In the genomic region with DNA sequence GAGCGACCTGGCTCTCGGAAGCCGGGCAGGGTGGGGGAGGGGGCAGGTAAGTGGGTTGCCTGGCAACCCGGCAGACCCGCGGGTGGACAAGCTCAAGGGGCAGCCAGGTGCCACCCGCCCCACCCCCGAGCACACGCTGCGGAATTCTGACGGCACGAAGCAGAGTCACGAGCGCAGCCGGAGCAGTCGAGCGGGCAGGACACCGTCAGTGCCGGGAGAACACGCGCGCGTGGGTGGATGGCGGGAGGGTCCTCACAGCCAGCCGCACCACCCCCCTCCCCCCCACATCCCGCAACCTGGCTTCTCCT, we compare ENCODE assay signal across 11 cellular contexts.
A peak's percentile ranks its signal among the peaks of the same experiment; 100 is the strongest.
DNase-seq lines count a peak whose midpoint lies in the region; ATAC-seq and TF ChIP-seq lines count a peak whose summit lies in the region.
"Had no signal": no experiment of that assay in that cellular context is flagged by ENCODE, and none has a peak within 500 bp of the region (broad histone marks: within the 10 kb centered on the region; RNA-seq: fewer than 3 reads in every experiment).

No MANE protein-coding gene starts in this region.

- no peak overlapping the region for H3K27ac ChIP-seq in AG04450 (ENCODE audit: low read depth, low read length)
- H3K27ac ChIP-seq in esophagus squamous epithelium, result no peak overlapping the region

- DNase-seq in AG04450 (ENCODE audit: low read depth, low spot score), result no peak
- peak; percentile 30 for DNase-seq in NCI-H1105 (lab: John Stamatoyannopoulos, UW)
- no peak for DNase-seq in esophagus squamous epithelium (lab: John Stamatoyannopoulos, UW)
- peak; percentile 40 for DNase-seq in nephron progenitor cell
- no peak for DNase-seq in hepatic stellate cell (ENCODE audit: low spot score)
- DNase-seq: activated CD4-positive, alpha-beta memory T cell treated with anti-CD3 and anti-CD28 coated beads, Interleukin-2, amount 10 ng/mL, durations not matched to agents 7 days and 5 days; amniotic stem cell had no signal

- peaks cover 5% of the 10 kb centered on the region for H3K4me1 Mint-ChIP-seq in nephron progenitor cell
- H3K4me1 Mint-ChIP-seq: activated CD4-positive, alpha-beta memory T cell treated with anti-CD3 and anti-CD28 coated beads, Interleukin-2, amount 10 ng/mL, durations not matched to agents 7 days and 5 days had no signal

- no peaks in the 10 kb centered on the region for H3K36me3 Mint-ChIP-seq in nephron progenitor cell (ENCODE audit: low read depth)

- WGBS in esophagus squamous epithelium, 2 donors, result 13% methylated on average over 6 of the region's 26 CpGs; no CpG with 5 or more reads in 1 of the 2 donors

- CTCF ChIA-PET in AG04450 (lab: Charles Lee), result no interaction called here

- H3K4me3 Mint-ChIP-seq in nephron progenitor cell, result peak overlapping the region; percentile 71
- H3K4me3 Mint-ChIP-seq: activated CD4-positive, alpha-beta memory T cell treated with anti-CD3 and anti-CD28 coated beads, Interleukin-2, amount 10 ng/mL, durations not matched to agents 7 days and 5 days; stimulated activated naive CD8-positive, alpha-beta T cell treated with anti-CD3 and anti-CD28 coated beads, Interleukin-15, Interleukin-2, amounts not matched to agents 100 ng/mL and 50 ng/mL, for 24 hours had no signal

- H3K36me3 ChIP-seq in esophagus squamous epithelium, result no peaks in the 10 kb centered on the region

- H3K4me3 ChIP-seq in AG04450 (ENCODE audit: low read depth, low read length), result peak overlapping the region; percentile 10; the same call in 1 of the 2 replicates
- H3K4me3 ChIP-seq in esophagus squamous epithelium, result peak overlapping the region in 3 of 4 donors; percentile 27 to 58 (median 30)

- ATAC-seq in HG03159 (IDR thresholded peaks at IDR 0.05; ENCODE audit: unreplicated experiment) (no peak), GM21367 (IDR thresholded peaks at IDR 0.05; ENCODE audit: unreplicated experiment) (no peak), HG02970 (IDR thresholded peaks at IDR 0.05; ENCODE audit: low FRiP score, unreplicated experiment) (no peak)

- TF ChIP-seq CTCF in AG04450 (IDR thresholded peaks at IDR 0.05; ENCODE audit: low read depth, low read length), result no peak
- no peak for TF ChIP-seq CTCF in esophagus squamous epithelium (IDR thresholded peaks at IDR 0.05)
- no peak for TF ChIP-seq CTCF in nephron progenitor cell (IDR thresholded peaks at IDR 0.05)

- peaks cover 0 to 13% (median 0%) of the 10 kb centered on the region in 3 donors for H3K4me1 ChIP-seq in esophagus squamous epithelium

- H3K27me3 ChIP-seq in AG04450 (ENCODE audit: control insufficient read depth, insufficient read depth, low read length) (peaks cover 16% of the 10 kb centered on the region), esophagus squamous epithelium (peaks cover 0 to 73% (median 4%) of the 10 kb centered on the region in 4 donors)

- intact Hi-C loops in esophagus squamous epithelium (cut with DNase I), result no loop called here

- H3K9me3 ChIP-seq in AG04450 (ENCODE audit: control insufficient read depth, insufficient read depth, low read length), result peaks cover 3% of the 10 kb centered on the region; the same call in 1 of the 2 replicates
- no peaks in the 10 kb centered on the region for H3K9me3 ChIP-seq in esophagus squamous epithelium

- POLR2A ChIA-PET in AG04450 (lab: Yijun Ruan, JAX), result no interaction called here

- H3K27me3 Mint-ChIP-seq in nephron progenitor cell (ENCODE audit: low read depth, poor library complexity), result peaks cover 73% of the 10 kb centered on the region

- peaks cover 8% of the 10 kb centered on the region for H3K9me3 Mint-ChIP-seq in nephron progenitor cell
- H3K9me3 Mint-ChIP-seq: activated CD4-positive, alpha-beta memory T cell treated with anti-CD3 and anti-CD28 coated beads, Interleukin-2, amount 10 ng/mL, durations not matched to agents 7 days and 5 days; stimulated activated naive CD8-positive, alpha-beta T cell treated with anti-CD3 and anti-CD28 coated beads, Interleukin-15, Interleukin-2, amounts not matched to agents 100 ng/mL and 50 ng/mL, for 24 hours had no signal

- no peak for TF ChIP-seq POLR2A in esophagus squamous epithelium (IDR thresholded peaks at IDR 0.05)

- H3K27ac Mint-ChIP-seq in nephron progenitor cell, result no peak overlapping the region
- H3K27ac Mint-ChIP-seq: activated CD4-positive, alpha-beta memory T cell treated with anti-CD3 and anti-CD28 coated beads, Interleukin-2, amount 10 ng/mL, durations not matched to agents 7 days and 5 days; stimulated activated naive CD8-positive, alpha-beta T cell treated with anti-CD3 and anti-CD28 coated beads, Interleukin-15, Interleukin-2, amounts not matched to agents 100 ng/mL and 50 ng/mL, for 24 hours had no signal

Comparison
In these comparisons a context has a peak if more than half of its experiments do, and no peak if none do; other contexts are left out.
1. DNase-seq: peak in NCI-H1105 (single experiment) and nephron progenitor cell (single experiment); none in AG04450 (single experiment), esophagus squamous epithelium (single experiment) and hepatic stellate cell (single experiment).